21 cellular contexts compared by ENCODE assay signal in genomic region chr18:5512191-5512590, GRCh38.
"Had no signal": no experiment of that assay in that cellular context is flagged by ENCODE, and none has a peak within 500 bp of the region (broad histone marks: within the 10 kb centered on the region; RNA-seq: fewer than 3 reads in every experiment).

No MANE protein-coding gene starts in this region.

- H3K27ac Mint-ChIP-seq: immature natural killer cell; naive B cell; nephron; stimulated activated naive B cell treated with anti-CD40 and anti-IgM and Interleukin-4, amounts not matched to agents 10 μg/mL and 1 μg/mL and 100 μg/mL, for 72 hours; stimulated activated naive CD8-positive, alpha-beta T cell treated with anti-CD3 and anti-CD28 coated beads, Interleukin-15, amount 100 ng/mL, for 72 hours had no signal

- ATAC-seq: esophagus mucosa; left cardiac atrium; left ventricle myocardium superior; sciatic nerve; stimulated activated naive CD8-positive, alpha-beta T cell treated with anti-CD3 and anti-CD28 coated beads, Interleukin-15, amount 100 ng/mL, for 72 hours had no signal

- H3K4me3 ChIP-seq: lung, prostate gland, spleen, testis, tibial nerve had no signal

- DNase-seq: effector memory CD4-positive, alpha-beta T cell; immature natural killer cell; left cardiac atrium; left ventricle myocardium superior; mesenchymal stem cell; naive B cell; retina; spleen; stimulated activated CD4-positive, alpha-beta T cell treated with anti-CD3 and anti-CD28 coated beads, Interleukin-15, amount 100 ng/mL, for 24 hours; stimulated activated CD4-positive, alpha-beta T cell treated with anti-CD3 and anti-CD28 coated beads, Interleukin-1b, Interleukin-23, amount 100 ng/mL, for 48 hours; stimulated activated CD4-positive, alpha-beta T cell treated with anti-CD3 and anti-CD28 coated beads, Interleukin-4, amount 100 ng/mL, for 24 hours; stimulated activated naive B cell treated with anti-CD40 and anti-IgM and Interleukin-4, amounts not matched to agents 10 μg/mL and 1 μg/mL and 100 μg/mL, for 72 hours; stimulated activated naive CD8-positive, alpha-beta T cell treated with anti-CD3 and anti-CD28 coated beads, Interleukin-15, amount 100 ng/mL, for 72 hours; testis had no signal

- H3K4me3 Mint-ChIP-seq: immature natural killer cell; naive B cell; nephron; stimulated activated naive B cell treated with anti-CD40 and anti-IgM and Interleukin-4, amounts not matched to agents 10 μg/mL and 1 μg/mL and 100 μg/mL, for 72 hours; stimulated activated naive CD8-positive, alpha-beta T cell treated with anti-CD3 and anti-CD28 coated beads, Interleukin-15, amount 100 ng/mL, for 72 hours had no signal

- H3K27me3 ChIP-seq: spleen, testis, tibial nerve had no signal

- H3K9me3 Mint-ChIP-seq: naive B cell; nephron; stimulated activated naive B cell treated with anti-CD40 and anti-IgM and Interleukin-4, amounts not matched to agents 10 μg/mL and 1 μg/mL and 100 μg/mL, for 72 hours; stimulated activated naive CD8-positive, alpha-beta T cell treated with anti-CD3 and anti-CD28 coated beads, Interleukin-15, amount 100 ng/mL, for 72 hours had no signal

- H3K27ac ChIP-seq: parathyroid adenoma, prostate gland, testis, tibial nerve had no signal

- H3K36me3 ChIP-seq: prostate gland, spleen, tibial nerve had no signal

- H3K4me1 Mint-ChIP-seq: immature natural killer cell; stimulated activated naive CD8-positive, alpha-beta T cell treated with anti-CD3 and anti-CD28 coated beads, Interleukin-15, amount 100 ng/mL, for 72 hours had no signal

- H2AFZ ChIP-seq: parathyroid adenoma had no signal

- H3K36me3 Mint-ChIP-seq: immature natural killer cell; naive B cell; stimulated activated naive B cell treated with anti-CD40 and anti-IgM and Interleukin-4, amounts not matched to agents 10 μg/mL and 1 μg/mL and 100 μg/mL, for 72 hours had no signal

- H3K4me1 ChIP-seq: prostate gland had no signal
